In genomic region chr6:26383624-26384417, GRCh38 we compare ENCODE assay signal across 8 cellular contexts. TPM values are rescaled to one million over a fixed set of nuclear protein-coding genes. Genes with fewer than 3 reads are reported as not detected.
DNase-seq lines count a peak whose midpoint lies in the region; ATAC-seq and TF ChIP-seq lines count a peak whose summit lies in the region.

No MANE protein-coding gene starts in this region.

- DNase-seq in T-helper 1 cell: no peak
- DNase-seq in MG63: peak; percentile 26
- DNase-seq in activated T-helper 2 cell treated with anti-CD3 and anti-CD28 coated beads, Interferon-gamma antibody, Interleukin-2, Interleukin-4, amounts not matched to agents 10 μg/mL and 5 μg/mL and 100 μg/mL, durations not matched to agents 14 hours and 24 hours and 36 hours (ENCODE audit: low spot score): no peak
- DNase-seq in head of caudate nucleus: peak in 39 of 42 donors; percentile 21 to 82 (median 49)
- no peak for DNase-seq in psoas muscle
- no peak for DNase-seq in MV-4-11 (lab: John Stamatoyannopoulos, UW)
- no peak for DNase-seq in cortex of kidney (lab: John Stamatoyannopoulos, UW)

- no peaks in the 10 kb centered on the region for H3K27me3 ChIP-seq in MG63
- H3K27me3 ChIP-seq in psoas muscle (ENCODE audit: insufficient read depth in 3 of 3, low read length in 2 of 3): no peaks in the 10 kb centered on the region

- H3K4me3 ChIP-seq in MG63: peak overlapping the region; percentile 51
- H3K4me3 ChIP-seq in psoas muscle: peak overlapping the region; percentile 76

- intact Hi-C loops in activated T-helper 2 cell treated with anti-CD3 and anti-CD28 coated beads, Interferon-gamma antibody, Interleukin-2, Interleukin-4, amounts not matched to agents 10 μg/mL and 5 μg/mL and 100 μg/mL, durations not matched to agents 14 hours and 24 hours and 36 hours (cut with micrococcal nuclease): loop anchor here (1.0 to 5.0 kb wide), 2 partner anchors 38 to 42 kb away; no protein-coding TSS in a partner anchor
- intact Hi-C loops in head of caudate nucleus (cut with DNase I) (no loop called here), psoas muscle (cut with DNase I) (no loop called here)

- peaks cover 32% of the 10 kb centered on the region for H3K36me3 Mint-ChIP-seq in T-helper 1 cell treated with Interleukin-12 subunit alpha and Interleukin-12 subunit beta and Interleukin-4 antibody, amounts not matched to agents 30 μg/mL and 1 μg/mL, for 36 hours (ENCODE audit: low read depth)
- H3K36me3 Mint-ChIP-seq in activated T-helper 2 cell treated with anti-CD3 and anti-CD28 coated beads, Interferon-gamma antibody, Interleukin-2, Interleukin-4, amounts not matched to agents 10 μg/mL and 5 μg/mL and 100 μg/mL, durations not matched to agents 14 hours and 24 hours and 36 hours (ENCODE audit: low read depth): peaks cover 13% of the 10 kb centered on the region

- H3K9me3 Mint-ChIP-seq in T-helper 1 cell treated with Interleukin-12 subunit alpha and Interleukin-12 subunit beta and Interleukin-4 antibody, amounts not matched to agents 30 μg/mL and 1 μg/mL, for 36 hours: no peaks in the 10 kb centered on the region
- H3K9me3 Mint-ChIP-seq in activated T-helper 2 cell treated with anti-CD3 and anti-CD28 coated beads, Interferon-gamma antibody, Interleukin-2, Interleukin-4, amounts not matched to agents 10 μg/mL and 5 μg/mL and 100 μg/mL, durations not matched to agents 14 hours and 24 hours and 36 hours: no peaks in the 10 kb centered on the region

- peak overlapping the region; percentile 99 for H3K27ac Mint-ChIP-seq in T-helper 1 cell treated with Interleukin-12 subunit alpha and Interleukin-12 subunit beta and Interleukin-4 antibody, amounts not matched to agents 30 μg/mL and 1 μg/mL, for 36 hours
- H3K27ac Mint-ChIP-seq in activated T-helper 2 cell treated with anti-CD3 and anti-CD28 coated beads, Interferon-gamma antibody, Interleukin-2, Interleukin-4, amounts not matched to agents 10 μg/mL and 5 μg/mL and 100 μg/mL, durations not matched to agents 14 hours and 24 hours and 36 hours: peak overlapping the region; percentile 98

- no peaks in the 10 kb centered on the region for H3K4me1 ChIP-seq in psoas muscle

- ATAC-seq in psoas muscle: peak; percentile 44 to 68 (median 51)

- peak overlapping the region; percentile 25 for H3K27ac ChIP-seq in psoas muscle

- H3K36me3 ChIP-seq in MG63: no peaks in the 10 kb centered on the region
- no peaks in the 10 kb centered on the region for H3K36me3 ChIP-seq in psoas muscle (ENCODE audit: insufficient read depth in 1 of 2, low read depth in 1 of 2)

- no peak for TF ChIP-seq CTCF in psoas muscle (IDR thresholded peaks at IDR 0.05)

- H3K27me3 Mint-ChIP-seq in T-helper 1 cell treated with Interleukin-12 subunit alpha and Interleukin-12 subunit beta and Interleukin-4 antibody, amounts not matched to agents 30 μg/mL and 1 μg/mL, for 36 hours (ENCODE audit: low read depth): no peaks in the 10 kb centered on the region
- H3K27me3 Mint-ChIP-seq in activated T-helper 2 cell treated with anti-CD3 and anti-CD28 coated beads, Interferon-gamma antibody, Interleukin-2, Interleukin-4, amounts not matched to agents 10 μg/mL and 5 μg/mL and 100 μg/mL, durations not matched to agents 14 hours and 24 hours and 36 hours (ENCODE audit: low read depth): no peaks in the 10 kb centered on the region

- peak overlapping the region; percentile 99 for H3K4me3 Mint-ChIP-seq in T-helper 1 cell treated with Interleukin-12 subunit alpha and Interleukin-12 subunit beta and Interleukin-4 antibody, amounts not matched to agents 30 μg/mL and 1 μg/mL, for 36 hours
- H3K4me3 Mint-ChIP-seq in activated T-helper 2 cell treated with anti-CD3 and anti-CD28 coated beads, Interferon-gamma antibody, Interleukin-2, Interleukin-4, amounts not matched to agents 10 μg/mL and 5 μg/mL and 100 μg/mL, durations not matched to agents 14 hours and 24 hours and 36 hours (ENCODE audit: low read depth): peak overlapping the region; percentile 99

- WGBS in psoas muscle, 3 donors: 10 to 16% (median 13%) methylated on average over 7 of the region's 7 CpGs

- H3K4me1 Mint-ChIP-seq in T-helper 1 cell treated with Interleukin-12 subunit alpha and Interleukin-12 subunit beta and Interleukin-4 antibody, amounts not matched to agents 30 μg/mL and 1 μg/mL, for 36 hours (ENCODE audit: low read depth): peaks cover 41% of the 10 kb centered on the region
- peaks cover 27% of the 10 kb centered on the region for H3K4me1 Mint-ChIP-seq in activated T-helper 2 cell treated with anti-CD3 and anti-CD28 coated beads, Interferon-gamma antibody, Interleukin-2, Interleukin-4, amounts not matched to agents 10 μg/mL and 5 μg/mL and 100 μg/mL, durations not matched to agents 14 hours and 24 hours and 36 hours (ENCODE audit: low read depth)

- no peaks in the 10 kb centered on the region for H3K9me3 ChIP-seq in MG63
- no peaks in the 10 kb centered on the region for H3K9me3 ChIP-seq in psoas muscle

RNA-seq across cellular contexts. Expression of gene BTN2A2, which starts 0.9 kb away (rescaled TPM):
- total RNA-seq in MG63 (2014; rRNA removed; shearing (Covaris generic); ENCODE audit: low replicate concordance): 3.2 and 3.8 TPM in 2 replicates
- total RNA-seq in activated T-helper 2 cell treated with anti-CD3 and anti-CD28 coated beads, Interferon-gamma antibody, Interleukin-2, Interleukin-4, amounts not matched to agents 10 μg/mL and 5 μg/mL and 100 μg/mL, durations not matched to agents 14 hours and 24 hours and 36 hours: 23.9 and 24.6 TPM in 2 replicates
- total RNA-seq in psoas muscle: 1 to 10 TPM; 1.5 to 4.9 (median 2.0) TPM
- polyA plus RNA-seq in psoas muscle: 1 to 10 TPM; 1.2 to 2.1 (median 1.4) TPM

RNA-seq across cellular contexts. Expression of gene BTN3A1, which starts 18.3 kb away (rescaled TPM):
- 11.2 and 11.3 TPM in 2 replicates for total RNA-seq in MG63 (2014; rRNA removed; shearing (Covaris generic); ENCODE audit: low replicate concordance)
- 34.8 and 38.6 TPM in 2 replicates for total RNA-seq in activated T-helper 2 cell treated with anti-CD3 and anti-CD28 coated beads, Interferon-gamma antibody, Interleukin-2, Interleukin-4, amounts not matched to agents 10 μg/mL and 5 μg/mL and 100 μg/mL, durations not matched to agents 14 hours and 24 hours and 36 hours
- total RNA-seq in psoas muscle: 1 to 10 TPM; 1.8 to 9.3 (median 3.2) TPM
- 1 to 10 TPM; 2.4 to 6.2 (median 3.3) TPM for polyA plus RNA-seq in psoas muscle

RNA-seq across cellular contexts. Expression of gene BTN3A2, which starts 18.8 kb away (rescaled TPM):
- total RNA-seq in MG63 (2014; rRNA removed; shearing (Covaris generic); ENCODE audit: low replicate concordance): 0.99 and 2.1 TPM in 2 replicates
- 61.2 and 63.2 TPM in 2 replicates for total RNA-seq in activated T-helper 2 cell treated with anti-CD3 and anti-CD28 coated beads, Interferon-gamma antibody, Interleukin-2, Interleukin-4, amounts not matched to agents 10 μg/mL and 5 μg/mL and 100 μg/mL, durations not matched to agents 14 hours and 24 hours and 36 hours
- total RNA-seq in psoas muscle: 10 to 100 TPM in 1 of 4 donors, 1 to 10 TPM in 3; 3.2 to 11.4 (median 6.3) TPM
- 1 to 10 TPM; 5.3 to 9.6 (median 7.1) TPM for polyA plus RNA-seq in psoas muscle

RNA-seq across cellular contexts. Expression of gene BTN3A3, which starts 56.5 kb away (rescaled TPM):
- 7.5 and 16.1 TPM in 2 replicates for total RNA-seq in MG63 (2014; rRNA removed; shearing (Covaris generic); ENCODE audit: low replicate concordance)
- 36.4 and 41.9 TPM in 2 replicates for total RNA-seq in activated T-helper 2 cell treated with anti-CD3 and anti-CD28 coated beads, Interferon-gamma antibody, Interleukin-2, Interleukin-4, amounts not matched to agents 10 μg/mL and 5 μg/mL and 100 μg/mL, durations not matched to agents 14 hours and 24 hours and 36 hours
- 1 to 10 TPM; 2.2 to 7.1 (median 2.7) TPM for total RNA-seq in psoas muscle
- 1 to 10 TPM; 2.7 to 4.2 (median 3.7) TPM for polyA plus RNA-seq in psoas muscle

Comparison
In these comparisons a context has a peak if more than half of its experiments do, and no peak if none do; other contexts are left out.
1. DNase-seq: peak in MG63 (single experiment) and head of caudate nucleus (39 of 42); none in T-helper 1 cell (0 of 5), activated T-helper 2 cell treated with anti-CD3 and anti-CD28 coated beads, Interferon-gamma antibody, Interleukin-2, Interleukin-4, amounts not matched to agents 10 μg/mL and 5 μg/mL and 100 μg/mL, durations not matched to agents 14 hours and 24 hours and 36 hours (single experiment), psoas muscle (0 of 2), MV-4-11 (single experiment) and cortex of kidney (single experiment).